Comparison of ENCODE assay signal across 19 cellular contexts in genomic region chr6:7229376-7230326, GRCh38.
"Had no signal": no experiment of that assay in that cellular context is flagged by ENCODE, and none has a peak within 500 bp of the region (broad histone marks: within the 10 kb centered on the region; RNA-seq: fewer than 3 reads in every experiment).

No MANE protein-coding gene starts in this region.

- H3K27ac ChIP-seq: cardiac muscle cell, hepatocyte, transverse colon had no signal

- H3K4me3 ChIP-seq: cardiac muscle cell, hepatocyte, transverse colon had no signal

- DNase-seq: activated CD4-positive, alpha-beta T cell treated with anti-CD3 and anti-CD28 coated beads for 1 hour; activated CD4-positive, alpha-beta T cell treated with anti-CD3 and anti-CD28 coated beads, Interleukin-2, amount 50 U/mL, for 1 hour; activated CD8-positive, alpha-beta T cell treated with anti-CD3 and anti-CD28 coated beads, Interleukin-2, amount 10 ng/mL, durations not matched to agents 7 days and 5 days; activated gamma-delta T cell; activated naive CD4-positive, alpha-beta T cell treated with anti-CD3 and anti-CD28 coated beads, Interleukin-2, amount 50 U/mL, for 16 hours; activated naive CD8-positive, alpha-beta T cell treated with anti-CD3 and anti-CD28 coated beads, Interleukin-2, amount 50 U/mL, for 24 hours; effector memory CD4-positive, alpha-beta T cell; foreskin melanocyte; immature natural killer cell; mesenchymal stem cell; retina; stimulated activated CD4-positive, alpha-beta T cell treated with anti-CD3 and anti-CD28 coated beads, Interleukin-1b, Interleukin-23, amount 100 ng/mL, for 48 hours; T-cell; transverse colon had no signal

- ATAC-seq: activated CD8-positive, alpha-beta T cell treated with anti-CD3 and anti-CD28 coated beads, Interleukin-2, amount 10 ng/mL, durations not matched to agents 7 days and 5 days; esophagus mucosa; T-cell had no signal

- H3K4me3 Mint-ChIP-seq: activated CD8-positive, alpha-beta T cell treated with anti-CD3 and anti-CD28 coated beads, Interleukin-2, amount 10 ng/mL, durations not matched to agents 7 days and 5 days; activated naive CD8-positive, alpha-beta T cell treated with anti-CD3 and anti-CD28 coated beads, Interleukin-2, amount 50 U/mL, for 24 hours; activated T-helper 1 cell treated with anti-CD3 and anti-CD28 coated beads, Interleukin-12 subunit alpha, Interleukin-12 subunit beta, Interleukin-2, Interleukin-4 antibody, amounts not matched to agents 30 ng/mL and 10 ng/mL and 1 ng/mL, durations not matched to agents 14 hours and 24 hours and 36 hours; immature natural killer cell; neural crest cell; T-cell had no signal

- H3K4me2 ChIP-seq: hepatocyte had no signal

- H3K4me1 Mint-ChIP-seq: neural crest cell had no signal

- H2AFZ ChIP-seq: hepatocyte had no signal

- H3K27ac Mint-ChIP-seq: activated CD8-positive, alpha-beta T cell treated with anti-CD3 and anti-CD28 coated beads, Interleukin-2, amount 10 ng/mL, durations not matched to agents 7 days and 5 days; activated naive CD8-positive, alpha-beta T cell treated with anti-CD3 and anti-CD28 coated beads, Interleukin-2, amount 50 U/mL, for 24 hours; activated T-helper 1 cell treated with anti-CD3 and anti-CD28 coated beads, Interleukin-12 subunit alpha, Interleukin-12 subunit beta, Interleukin-2, Interleukin-4 antibody, amounts not matched to agents 30 ng/mL and 10 ng/mL and 1 ng/mL, durations not matched to agents 14 hours and 24 hours and 36 hours; T-cell had no signal

- H3K9me3 Mint-ChIP-seq: activated naive CD8-positive, alpha-beta T cell treated with anti-CD3 and anti-CD28 coated beads, Interleukin-2, amount 50 U/mL, for 24 hours; activated T-helper 1 cell treated with anti-CD3 and anti-CD28 coated beads, Interleukin-12 subunit alpha, Interleukin-12 subunit beta, Interleukin-2, Interleukin-4 antibody, amounts not matched to agents 30 ng/mL and 10 ng/mL and 1 ng/mL, durations not matched to agents 14 hours and 24 hours and 36 hours; immature natural killer cell; neural crest cell; T-cell had no signal

- H3K27me3 ChIP-seq: cardiac muscle cell, hepatocyte, transverse colon had no signal

- H3K27me3 Mint-ChIP-seq: activated naive CD8-positive, alpha-beta T cell treated with anti-CD3 and anti-CD28 coated beads, Interleukin-2, amount 50 U/mL, for 24 hours; T-cell had no signal

- H3K9me3 ChIP-seq: transverse colon had no signal
